In genomic region chr3:111286749-111287148, GRCh38 we compare ENCODE assay signal across 35 cellular contexts.
"Had no signal": no experiment of that assay in that cellular context is flagged by ENCODE, and none has a peak within 500 bp of the region (broad histone marks: within the 10 kb centered on the region; RNA-seq: fewer than 3 reads in every experiment).

No MANE protein-coding gene starts in this region.

- H3K27ac Mint-ChIP-seq: activated B cell treated with CpG ODN at 0.5 μM for 24 hours; activated CD4-positive, alpha-beta memory T cell treated with anti-CD3 and anti-CD28 coated beads for 36 hours; activated CD4-positive, alpha-beta T cell treated with anti-CD3 and anti-CD28 coated beads, Interleukin-2, amount 10 ng/mL, durations not matched to agents 24 days and 14 days; activated CD8-positive, alpha-beta T cell treated with anti-CD3 and anti-CD28 coated beads for 36 hours; activated naive CD4-positive, alpha-beta T cell treated with anti-CD3 and anti-CD28 coated beads, Interleukin-2, amount 50 U/mL, for 72 hours; activated naive CD8-positive, alpha-beta T cell treated with anti-CD3 and anti-CD28 coated beads for 36 hours; activated T-cell treated with anti-CD3 and anti-CD28 coated beads, Interleukin-2, amount 50 U/mL, for 72 hours; activated T-helper 1 cell treated with anti-CD3 and anti-CD28 coated beads, Interleukin-12 subunit alpha, Interleukin-12 subunit beta, Interleukin-2, Interleukin-4 antibody, amounts not matched to agents 30 ng/mL and 10 ng/mL and 1 ng/mL, durations not matched to agents 14 hours and 24 hours and 36 hours; activated T-helper 17 cell treated with anti-CD3 and anti-CD28 coated beads, Interleukin-2, amount 50 U/mL, for 72 hours; T-helper 1 cell treated with Interleukin-12 subunit alpha and Interleukin-12 subunit beta and Interleukin-4 antibody, amounts not matched to agents 30 μg/mL and 1 μg/mL, for 36 hours; T-helper 2 cell treated with Interferon-gamma antibody and Interleukin-4, amounts not matched to agents 5 μg/mL and 100 μg/mL, for 36 hours had no signal

- H3K4me1 Mint-ChIP-seq: activated B cell treated with CpG ODN at 0.5 μM for 24 hours; activated T-helper 17 cell treated with anti-CD3 and anti-CD28 coated beads, Interleukin-2, amount 50 U/mL, for 72 hours had no signal

- H3K36me3 ChIP-seq: adrenal gland, brain microvascular endothelial cell, breast epithelium had no signal

- H3K9me3 Mint-ChIP-seq: activated B cell treated with CpG ODN at 0.5 μM for 24 hours; activated CD4-positive, alpha-beta memory T cell treated with anti-CD3 and anti-CD28 coated beads for 36 hours; activated CD8-positive, alpha-beta T cell treated with anti-CD3 and anti-CD28 coated beads for 36 hours; activated naive CD8-positive, alpha-beta T cell treated with anti-CD3 and anti-CD28 coated beads for 36 hours; activated T-cell treated with anti-CD3 and anti-CD28 coated beads, Interleukin-2, amount 50 U/mL, for 4 hours; activated T-helper 17 cell treated with anti-CD3 and anti-CD28 coated beads, Interleukin-2, amount 50 U/mL, for 72 hours; T-helper 2 cell treated with Interferon-gamma antibody and Interleukin-4, amounts not matched to agents 5 μg/mL and 100 μg/mL, for 36 hours had no signal

- H3K4me1 ChIP-seq: adrenal gland, body of pancreas, breast epithelium had no signal

- ATAC-seq: activated CD8-positive, alpha-beta T cell treated with anti-CD3 and anti-CD28 coated beads for 36 hours; activated naive CD4-positive, alpha-beta T cell treated with anti-CD3 and anti-CD28 coated beads, Interleukin-2, amount 50 U/mL, for 72 hours; activated T-cell treated with anti-CD3 and anti-CD28 coated beads, Interleukin-2, amount 50 U/mL, for 4 hours; activated T-cell treated with anti-CD3 and anti-CD28 coated beads, Interleukin-2, amount 50 U/mL, for 72 hours; activated T-helper 17 cell treated with anti-CD3 and anti-CD28 coated beads, Interleukin-2, amount 50 U/mL, for 72 hours; body of pancreas had no signal

- H3K27me3 Mint-ChIP-seq: activated B cell treated with CpG ODN at 0.5 μM for 24 hours; activated CD4-positive, alpha-beta memory T cell treated with anti-CD3 and anti-CD28 coated beads for 36 hours; activated CD4-positive, alpha-beta T cell treated with anti-CD3 and anti-CD28 coated beads, Interleukin-2, amount 10 ng/mL, durations not matched to agents 24 days and 14 days; activated CD8-positive, alpha-beta T cell treated with anti-CD3 and anti-CD28 coated beads for 36 hours; activated naive CD8-positive, alpha-beta T cell treated with anti-CD3 and anti-CD28 coated beads for 36 hours; activated T-helper 17 cell treated with anti-CD3 and anti-CD28 coated beads, Interleukin-2, amount 50 U/mL, for 72 hours had no signal

- H3K36me3 Mint-ChIP-seq: activated CD4-positive, alpha-beta memory T cell treated with anti-CD3 and anti-CD28 coated beads for 36 hours; activated naive CD4-positive, alpha-beta T cell treated with anti-CD3 and anti-CD28 coated beads, Interleukin-2, amount 50 U/mL, for 72 hours; activated naive CD8-positive, alpha-beta T cell treated with anti-CD3 and anti-CD28 coated beads for 36 hours had no signal

- H3K27ac ChIP-seq: adrenal gland, body of pancreas, brain microvascular endothelial cell, breast epithelium had no signal

- FAIRE-seq: astrocyte, colon, TTC549 had no signal

- H3K4me3 Mint-ChIP-seq: activated B cell treated with CpG ODN at 0.5 μM for 24 hours; activated CD4-positive, alpha-beta memory T cell treated with anti-CD3 and anti-CD28 coated beads for 36 hours; activated CD4-positive, alpha-beta T cell treated with anti-CD3 and anti-CD28 coated beads, Interleukin-2, amount 10 ng/mL, durations not matched to agents 24 days and 14 days; activated CD8-positive, alpha-beta T cell treated with anti-CD3 and anti-CD28 coated beads for 36 hours; activated naive CD8-positive, alpha-beta T cell treated with anti-CD3 and anti-CD28 coated beads for 36 hours; activated T-cell treated with anti-CD3 and anti-CD28 coated beads, Interleukin-2, amount 50 U/mL, for 4 hours; activated T-cell treated with anti-CD3 and anti-CD28 coated beads, Interleukin-2, amount 50 U/mL, for 72 hours; activated T-helper 1 cell treated with anti-CD3 and anti-CD28 coated beads, Interleukin-12 subunit alpha, Interleukin-12 subunit beta, Interleukin-2, Interleukin-4 antibody, amounts not matched to agents 30 ng/mL and 10 ng/mL and 1 ng/mL, durations not matched to agents 14 hours and 24 hours and 36 hours; activated T-helper 17 cell treated with anti-CD3 and anti-CD28 coated beads, Interleukin-2, amount 50 U/mL, for 72 hours; T-helper 1 cell treated with Interleukin-12 subunit alpha and Interleukin-12 subunit beta and Interleukin-4 antibody, amounts not matched to agents 30 μg/mL and 1 μg/mL, for 36 hours; T-helper 2 cell treated with Interferon-gamma antibody and Interleukin-4, amounts not matched to agents 5 μg/mL and 100 μg/mL, for 36 hours had no signal

- DNase-seq: activated B cell treated with CpG ODN at 0.5 μM for 24 hours; activated CD4-positive, alpha-beta memory T cell treated with anti-CD3 and anti-CD28 coated beads for 36 hours; activated CD4-positive, alpha-beta T cell treated with anti-CD3 and anti-CD28 coated beads for 4 hours; activated CD4-positive, alpha-beta T cell treated with anti-CD3 and anti-CD28 coated beads, Interleukin-2, amount 10 ng/mL, durations not matched to agents 24 days and 14 days; activated CD4-positive, alpha-beta T cell treated with anti-CD3 and anti-CD28 coated beads, Interleukin-2, amount 50 U/mL, for 1 hour; activated CD4-positive, alpha-beta T cell treated with anti-CD3 and anti-CD28 coated beads, Interleukin-2, amount 50 U/mL, for 4 hours; activated CD4-positive, CD25-positive, alpha-beta regulatory T cell treated with anti-CD3 and anti-CD28 coated beads, Interleukin-2, amount 50 U/mL, for 72 hours; activated CD8-positive, alpha-beta memory T cell treated with anti-CD3 and anti-CD28 coated beads, Interleukin-2, amount 50 U/mL, for 4 hours; activated CD8-positive, alpha-beta T cell treated with anti-CD3 and anti-CD28 coated beads for 36 hours; activated effector memory CD4-positive, alpha-beta T cell treated with anti-CD3 and anti-CD28 coated beads, Interleukin-2, amount 50 U/mL, for 16 hours; activated gamma-delta T cell treated with Interleukin-2 at 50 U/mL for 16 hours; activated naive CD4-positive, alpha-beta T cell; activated naive CD4-positive, alpha-beta T cell treated with anti-CD3 and anti-CD28 coated beads, Interleukin-2, amount 50 U/mL, for 16 hours; activated naive CD8-positive, alpha-beta T cell treated with anti-CD3 and anti-CD28 coated beads for 36 hours; activated T-cell treated with anti-CD3 and anti-CD28 coated beads for 4 hours; activated T-cell treated with anti-CD3 and anti-CD28 coated beads, Interleukin-2, amount 50 U/mL, for 1 hour; activated T-cell treated with anti-CD3 and anti-CD28 coated beads, Interleukin-2, amount 50 U/mL, for 4 hours; activated T-cell treated with anti-CD3 and anti-CD28 coated beads, Interleukin-2, amount 50 U/mL, for 72 hours; adrenal gland; amniotic stem cell; aorta; body of pancreas; brain microvascular endothelial cell; central memory CD4-positive, alpha-beta T cell; T-helper 2 cell; T-helper 9 cell had no signal

- H3K4me3 ChIP-seq: adrenal gland, body of pancreas, breast epithelium had no signal

- H3K9me3 ChIP-seq: adrenal gland, body of pancreas, breast epithelium had no signal

- H3K27me3 ChIP-seq: adrenal gland, body of pancreas, brain microvascular endothelial cell, breast epithelium had no signal
